ENCODE assay signal across 1 cellular context in the genomic region with DNA sequence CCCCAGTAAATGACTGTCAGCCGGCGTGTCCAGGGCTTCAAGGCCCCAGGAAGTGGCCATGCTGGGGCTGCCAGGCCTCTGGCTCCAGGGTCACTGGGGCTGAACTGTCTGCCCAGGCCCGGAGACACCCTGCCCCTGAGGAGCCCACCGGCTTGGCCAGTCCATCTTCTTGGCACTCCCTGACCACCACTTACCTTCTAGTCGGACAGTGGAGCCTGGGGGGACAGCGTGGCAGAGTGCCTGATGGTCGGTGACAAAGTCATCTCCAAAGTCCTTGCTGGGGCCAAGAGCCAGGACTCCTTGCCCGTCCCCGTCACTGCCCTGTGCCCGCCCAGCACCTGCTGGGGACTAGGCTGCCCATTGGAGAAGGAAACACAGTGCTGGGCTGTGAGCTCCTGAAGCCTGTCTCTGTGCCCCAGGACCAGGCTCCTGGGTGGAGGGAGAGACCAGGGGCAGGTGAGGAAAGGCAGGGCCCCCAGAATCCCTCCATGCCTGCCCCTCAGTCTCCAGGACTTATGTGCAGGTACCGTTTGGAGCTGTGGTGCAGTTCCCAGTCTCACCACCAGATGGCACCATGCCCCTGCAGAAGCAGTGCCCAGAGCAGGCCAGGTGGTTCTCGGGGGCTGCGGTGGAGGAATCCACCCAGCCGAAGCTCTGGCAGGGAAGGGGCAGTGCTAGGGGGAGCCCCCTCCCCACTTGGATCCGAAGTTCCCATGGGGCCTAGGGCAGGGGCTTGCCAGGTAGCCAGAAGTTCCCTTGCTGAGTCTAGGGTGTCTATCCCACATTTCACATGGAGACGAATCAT.
TF ChIP-seq lines count a peak whose summit lies in the region.

No MANE protein-coding gene starts in this region.

TF ChIP-seq in GM23338, 12 proteins besides CTCF, POLR2A, EP300 and RAD21 (continued from another document):
- TF ChIP-seq, protein P1, sequence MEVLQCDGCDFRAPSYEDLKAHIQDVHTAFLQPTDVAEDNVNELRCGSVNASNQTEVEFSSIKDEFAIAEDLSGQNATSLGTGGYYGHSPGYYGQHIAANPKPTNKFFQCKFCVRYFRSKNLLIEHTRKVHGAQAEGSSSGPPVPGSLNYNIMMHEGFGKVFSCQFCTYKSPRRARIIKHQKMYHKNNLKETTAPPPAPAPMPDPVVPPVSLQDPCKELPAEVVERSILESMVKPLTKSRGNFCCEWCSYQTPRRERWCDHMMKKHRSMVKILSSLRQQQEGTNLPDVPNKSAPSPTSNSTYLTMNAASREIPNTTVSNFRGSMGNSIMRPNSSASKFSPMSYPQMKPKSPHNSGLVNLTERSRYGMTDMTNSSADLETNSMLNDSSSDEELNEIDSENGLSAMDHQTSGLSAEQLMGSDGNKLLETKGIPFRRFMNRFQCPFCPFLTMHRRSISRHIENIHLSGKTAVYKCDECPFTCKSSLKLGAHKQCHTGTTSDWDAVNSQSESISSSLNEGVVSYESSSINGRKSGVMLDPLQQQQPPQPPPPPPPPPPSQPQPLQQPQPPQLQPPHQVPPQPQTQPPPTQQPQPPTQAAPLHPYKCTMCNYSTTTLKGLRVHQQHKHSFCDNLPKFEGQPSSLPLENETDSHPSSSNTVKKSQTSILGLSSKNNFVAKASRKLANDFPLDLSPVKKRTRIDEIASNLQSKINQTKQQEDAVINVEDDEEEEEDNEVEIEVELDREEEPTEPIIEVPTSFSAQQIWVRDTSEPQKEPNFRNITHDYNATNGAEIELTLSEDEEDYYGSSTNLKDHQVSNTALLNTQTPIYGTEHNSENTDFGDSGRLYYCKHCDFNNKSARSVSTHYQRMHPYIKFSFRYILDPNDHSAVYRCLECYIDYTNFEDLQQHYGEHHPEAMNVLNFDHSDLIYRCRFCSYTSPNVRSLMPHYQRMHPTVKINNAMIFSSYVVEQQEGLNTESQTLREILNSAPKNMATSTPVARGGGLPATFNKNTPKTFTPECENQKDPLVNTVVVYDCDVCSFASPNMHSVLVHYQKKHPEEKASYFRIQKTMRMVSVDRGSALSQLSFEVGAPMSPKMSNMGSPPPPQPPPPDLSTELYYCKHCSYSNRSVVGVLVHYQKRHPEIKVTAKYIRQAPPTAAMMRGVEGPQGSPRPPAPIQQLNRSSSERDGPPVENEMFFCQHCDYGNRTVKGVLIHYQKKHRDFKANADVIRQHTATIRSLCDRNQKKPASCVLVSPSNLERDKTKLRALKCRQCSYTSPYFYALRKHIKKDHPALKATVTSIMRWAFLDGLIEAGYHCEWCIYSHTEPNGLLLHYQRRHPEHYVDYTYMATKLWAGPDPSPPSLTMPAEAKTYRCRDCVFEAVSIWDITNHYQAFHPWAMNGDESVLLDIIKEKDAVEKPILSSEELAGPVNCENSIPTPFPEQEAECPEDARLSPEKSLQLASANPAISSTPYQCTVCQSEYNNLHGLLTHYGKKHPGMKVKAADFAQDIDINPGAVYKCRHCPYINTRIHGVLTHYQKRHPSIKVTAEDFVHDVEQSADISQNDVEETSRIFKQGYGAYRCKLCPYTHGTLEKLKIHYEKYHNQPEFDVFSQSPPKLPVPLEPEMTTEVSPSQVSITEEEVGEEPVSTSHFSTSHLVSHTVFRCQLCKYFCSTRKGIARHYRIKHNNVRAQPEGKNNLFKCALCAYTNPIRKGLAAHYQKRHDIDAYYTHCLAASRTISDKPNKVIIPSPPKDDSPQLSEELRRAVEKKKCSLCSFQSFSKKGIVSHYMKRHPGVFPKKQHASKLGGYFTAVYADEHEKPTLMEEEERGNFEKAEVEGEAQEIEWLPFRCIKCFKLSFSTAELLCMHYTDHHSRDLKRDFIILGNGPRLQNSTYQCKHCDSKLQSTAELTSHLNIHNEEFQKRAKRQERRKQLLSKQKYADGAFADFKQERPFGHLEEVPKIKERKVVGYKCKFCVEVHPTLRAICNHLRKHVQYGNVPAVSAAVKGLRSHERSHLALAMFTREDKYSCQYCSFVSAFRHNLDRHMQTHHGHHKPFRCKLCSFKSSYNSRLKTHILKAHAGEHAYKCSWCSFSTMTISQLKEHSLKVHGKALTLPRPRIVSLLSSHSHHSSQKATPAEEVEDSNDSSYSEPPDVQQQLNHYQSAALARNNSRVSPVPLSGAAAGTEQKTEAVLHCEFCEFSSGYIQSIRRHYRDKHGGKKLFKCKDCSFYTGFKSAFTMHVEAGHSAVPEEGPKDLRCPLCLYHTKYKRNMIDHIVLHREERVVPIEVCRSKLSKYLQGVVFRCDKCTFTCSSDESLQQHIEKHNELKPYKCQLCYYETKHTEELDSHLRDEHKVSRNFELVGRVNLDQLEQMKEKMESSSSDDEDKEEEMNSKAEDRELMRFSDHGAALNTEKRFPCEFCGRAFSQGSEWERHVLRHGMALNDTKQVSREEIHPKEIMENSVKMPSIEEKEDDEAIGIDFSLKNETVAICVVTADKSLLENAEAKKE (CRISPR knock-in tag; IDR thresholded peaks at IDR 0.05) = no peak
- TF ChIP-seq ZNF331 (CRISPR knock-in tag; IDR thresholded peaks at IDR 0.05; ENCODE audit: low read depth) (no peak), CREB1 (CRISPR knock-in tag; IDR thresholded peaks at IDR 0.05; ENCODE audit: low read depth) (no peak), EZH2 (IDR thresholded peaks at IDR 0.05; ENCODE audit: low read depth, unreplicated experiment) (no peak)
- TF ChIP-seq, protein P2, sequence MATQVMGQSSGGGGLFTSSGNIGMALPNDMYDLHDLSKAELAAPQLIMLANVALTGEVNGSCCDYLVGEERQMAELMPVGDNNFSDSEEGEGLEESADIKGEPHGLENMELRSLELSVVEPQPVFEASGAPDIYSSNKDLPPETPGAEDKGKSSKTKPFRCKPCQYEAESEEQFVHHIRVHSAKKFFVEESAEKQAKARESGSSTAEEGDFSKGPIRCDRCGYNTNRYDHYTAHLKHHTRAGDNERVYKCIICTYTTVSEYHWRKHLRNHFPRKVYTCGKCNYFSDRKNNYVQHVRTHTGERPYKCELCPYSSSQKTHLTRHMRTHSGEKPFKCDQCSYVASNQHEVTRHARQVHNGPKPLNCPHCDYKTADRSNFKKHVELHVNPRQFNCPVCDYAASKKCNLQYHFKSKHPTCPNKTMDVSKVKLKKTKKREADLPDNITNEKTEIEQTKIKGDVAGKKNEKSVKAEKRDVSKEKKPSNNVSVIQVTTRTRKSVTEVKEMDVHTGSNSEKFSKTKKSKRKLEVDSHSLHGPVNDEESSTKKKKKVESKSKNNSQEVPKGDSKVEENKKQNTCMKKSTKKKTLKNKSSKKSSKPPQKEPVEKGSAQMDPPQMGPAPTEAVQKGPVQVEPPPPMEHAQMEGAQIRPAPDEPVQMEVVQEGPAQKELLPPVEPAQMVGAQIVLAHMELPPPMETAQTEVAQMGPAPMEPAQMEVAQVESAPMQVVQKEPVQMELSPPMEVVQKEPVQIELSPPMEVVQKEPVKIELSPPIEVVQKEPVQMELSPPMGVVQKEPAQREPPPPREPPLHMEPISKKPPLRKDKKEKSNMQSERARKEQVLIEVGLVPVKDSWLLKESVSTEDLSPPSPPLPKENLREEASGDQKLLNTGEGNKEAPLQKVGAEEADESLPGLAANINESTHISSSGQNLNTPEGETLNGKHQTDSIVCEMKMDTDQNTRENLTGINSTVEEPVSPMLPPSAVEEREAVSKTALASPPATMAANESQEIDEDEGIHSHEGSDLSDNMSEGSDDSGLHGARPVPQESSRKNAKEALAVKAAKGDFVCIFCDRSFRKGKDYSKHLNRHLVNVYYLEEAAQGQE (IDR thresholded peaks at IDR 0.05; ENCODE audit: unreplicated experiment) = no peak
TF ChIP-seq in GM23338: peak in this region for 0.
